In genomic region chr10:79981356-79981672, GRCh38 we compare ENCODE assay signal across 9 cellular contexts. TPM values are rescaled to one million over a fixed set of nuclear protein-coding genes. Genes with fewer than 3 reads are reported as not detected.
A peak's percentile ranks its signal among the peaks of the same experiment; 100 is the strongest.
DNase-seq lines count a peak whose midpoint lies in the region; ATAC-seq lines count a peak whose summit lies in the region.
"Had no signal": no experiment of that assay in that cellular context is flagged by ENCODE, and none has a peak within 500 bp of the region (broad histone marks: within the 10 kb centered on the region; RNA-seq: fewer than 3 reads in every experiment).

No MANE protein-coding gene starts in this region.

- DNase-seq in HAP-1 (ENCODE audit: low spot score in 2 of 2) (no peak), left ventricle myocardium superior (no peak), sciatic nerve (ENCODE audit: low spot score) (no peak), SIG-M5 treated with dmso at 0.1 percent for 504 hours (lab: John Stamatoyannopoulos, UW; ENCODE audit: unreplicated experiment) (no peak), MV-4-11 (lab: John Stamatoyannopoulos, UW) (no peak), NCI-H510A treated with DMSO at 0.1 percent for 48 hours (lab: John Stamatoyannopoulos, UW) (no peak)
- no peak for DNase-seq in activated T-helper 2 cell treated with anti-CD3 and anti-CD28 coated beads, Interferon-gamma antibody, Interleukin-2, Interleukin-4, amounts not matched to agents 10 μg/mL and 5 μg/mL and 100 μg/mL, durations not matched to agents 14 hours and 24 hours and 36 hours (ENCODE audit: low spot score)
- DNase-seq: SHP77 had no signal

- H3K27me3 ChIP-seq in HAP-1 (ENCODE audit: low read depth) = no peaks in the 10 kb centered on the region

- in situ Hi-C loops in HAP-1 (cut with MboI; ENCODE audit: low sequenced_read_pairs) = no loop called here

- no peak overlapping the region for H3K27ac Mint-ChIP-seq in activated T-helper 2 cell treated with anti-CD3 and anti-CD28 coated beads, Interferon-gamma antibody, Interleukin-2, Interleukin-4, amounts not matched to agents 10 μg/mL and 5 μg/mL and 100 μg/mL, durations not matched to agents 14 hours and 24 hours and 36 hours

- H3K9me3 ChIP-seq in HAP-1 = no peaks in the 10 kb centered on the region

- H3K4me3 Mint-ChIP-seq in activated T-helper 2 cell treated with anti-CD3 and anti-CD28 coated beads, Interferon-gamma antibody, Interleukin-2, Interleukin-4, amounts not matched to agents 10 μg/mL and 5 μg/mL and 100 μg/mL, durations not matched to agents 14 hours and 24 hours and 36 hours (ENCODE audit: low read depth) = peak overlapping the region; percentile 53

- H3K9me3 Mint-ChIP-seq in activated T-helper 2 cell treated with anti-CD3 and anti-CD28 coated beads, Interferon-gamma antibody, Interleukin-2, Interleukin-4, amounts not matched to agents 10 μg/mL and 5 μg/mL and 100 μg/mL, durations not matched to agents 14 hours and 24 hours and 36 hours = no peaks in the 10 kb centered on the region

- ATAC-seq in left ventricle myocardium superior (peak; percentile 65), sciatic nerve (peak; percentile 65), GM18870 (IDR thresholded peaks at IDR 0.05; ENCODE audit: unreplicated experiment) (no peak)

- no peaks in the 10 kb centered on the region for H3K36me3 Mint-ChIP-seq in activated T-helper 2 cell treated with anti-CD3 and anti-CD28 coated beads, Interferon-gamma antibody, Interleukin-2, Interleukin-4, amounts not matched to agents 10 μg/mL and 5 μg/mL and 100 μg/mL, durations not matched to agents 14 hours and 24 hours and 36 hours (ENCODE audit: low read depth)

- no peaks in the 10 kb centered on the region for H3K36me3 ChIP-seq in HAP-1 (replicated peaks)

- H3K27me3 Mint-ChIP-seq in activated T-helper 2 cell treated with anti-CD3 and anti-CD28 coated beads, Interferon-gamma antibody, Interleukin-2, Interleukin-4, amounts not matched to agents 10 μg/mL and 5 μg/mL and 100 μg/mL, durations not matched to agents 14 hours and 24 hours and 36 hours (ENCODE audit: low read depth) = peaks cover 64% of the 10 kb centered on the region

- peak overlapping the region; percentile 41 for H3K4me3 ChIP-seq in HAP-1

- intact Hi-C loops in activated T-helper 2 cell treated with anti-CD3 and anti-CD28 coated beads, Interferon-gamma antibody, Interleukin-2, Interleukin-4, amounts not matched to agents 10 μg/mL and 5 μg/mL and 100 μg/mL, durations not matched to agents 14 hours and 24 hours and 36 hours (cut with micrococcal nuclease) = no loop called here
- intact Hi-C loops in left ventricle myocardium superior (cut with micrococcal nuclease) = no loop called here
- intact Hi-C loops in sciatic nerve (cut with DNase I) = no loop called here

- peaks cover 22% of the 10 kb centered on the region for H3K4me1 Mint-ChIP-seq in activated T-helper 2 cell treated with anti-CD3 and anti-CD28 coated beads, Interferon-gamma antibody, Interleukin-2, Interleukin-4, amounts not matched to agents 10 μg/mL and 5 μg/mL and 100 μg/mL, durations not matched to agents 14 hours and 24 hours and 36 hours (ENCODE audit: low read depth)

- peaks cover 6% of the 10 kb centered on the region for H3K4me1 ChIP-seq in HAP-1

RNA-seq across cellular contexts. Expression of gene SFTPD, which starts 32.4 kb away (rescaled TPM):
- not detected in 2 replicates for total RNA-seq in activated T-helper 2 cell treated with anti-CD3 and anti-CD28 coated beads, Interferon-gamma antibody, Interleukin-2, Interleukin-4, amounts not matched to agents 10 μg/mL and 5 μg/mL and 100 μg/mL, durations not matched to agents 14 hours and 24 hours and 36 hours
- total RNA-seq in left ventricle myocardium superior = 0.69 TPM
- total RNA-seq in sciatic nerve = 0.36 TPM
